ENCODE assay signal across 8 cellular contexts in genomic region chr2:101770672-101771071, GRCh38.
A peak's percentile ranks its signal among the peaks of the same experiment; 100 is the strongest.
DNase-seq lines count a peak whose midpoint lies in the region; ATAC-seq and TF ChIP-seq lines count a peak whose summit lies in the region.

No MANE protein-coding gene starts in this region.

- H3K79me1 ChIP-seq in mesendoderm (ENCODE audit: low read length) = peaks cover 18% of the 10 kb centered on the region

- no CpG with 5 or more reads among the region's 2 CpGs for WGBS in mesendoderm (ENCODE audit: extremely low coverage, insufficient coverage, low lambda C conversion rate)

- ATAC-seq in Right ventricle myocardium inferior (peak; percentile 32), HG02981 (IDR thresholded peaks at IDR 0.05; ENCODE audit: unreplicated experiment) (peak; percentile 69)

- H2BK15ac ChIP-seq in mesendoderm (replicated peaks; ENCODE audit: low read depth) = no peak overlapping the region

- H3K4me2 ChIP-seq in mesendoderm (ENCODE audit: low read length) = no peak overlapping the region

- H3K27ac ChIP-seq in brain microvascular endothelial cell = no peak overlapping the region
- H3K27ac ChIP-seq in mesendoderm (ENCODE audit: low read depth, low read length) = no peak overlapping the region

- H3K4ac ChIP-seq in mesendoderm (ENCODE audit: low read depth, low read length) = no peak overlapping the region

- H3K4me1 ChIP-seq in mesendoderm (ENCODE audit: control insufficient read depth, low read depth, low read length) = peaks cover 24% of the 10 kb centered on the region

- DNase-seq in Right ventricle myocardium inferior (ENCODE audit: missing footprints) = no peak
- no peak for DNase-seq in cardiac septum (ENCODE audit: low spot score)
- DNase-seq in NCI-H345 treated with DMSO at 0.1 percent for 48 hours (lab: John Stamatoyannopoulos, UW; ENCODE audit: unreplicated experiment) = peak; percentile 17
- peak; percentile 39 for DNase-seq in brain microvascular endothelial cell
- peak; percentile 57 for DNase-seq in mesendoderm
- no peak for DNase-seq in HuH-7.5 (ENCODE audit: low spot score)
- no peak for DNase-seq in activated gamma-delta T cell treated with Interleukin-2 at 50 U/mL for 16 hours

- peaks cover 74% of the 10 kb centered on the region for H3K79me2 ChIP-seq in mesendoderm (ENCODE audit: control insufficient read depth, insufficient read depth, low read length)

- in situ Hi-C loops in brain microvascular endothelial cell (cut with HindIII; ENCODE audit: low pct_ligation_motif_present, low sequenced_read_pairs) = no loop called here

- intact Hi-C loops in Right ventricle myocardium inferior (cut with DNase I) = no loop called here
- intact Hi-C loops in cardiac septum (cut with DNase I) = loop anchor here (5.0 kb wide), 1 partner anchor 47 kb away; no protein-coding TSS in a partner anchor

- H2AK5ac ChIP-seq in mesendoderm (ENCODE audit: low read length) = no peak overlapping the region

- H3K36me3 ChIP-seq in brain microvascular endothelial cell (replicated peaks) = no peaks in the 10 kb centered on the region
- H3K36me3 ChIP-seq in mesendoderm (ENCODE audit: control insufficient read depth, insufficient read depth, low read length) = no peaks in the 10 kb centered on the region

- no peak overlapping the region for H3K56ac ChIP-seq in mesendoderm (ENCODE audit: low read length)

- H3K27me3 ChIP-seq in brain microvascular endothelial cell (replicated peaks) = no peaks in the 10 kb centered on the region
- H3K27me3 ChIP-seq in mesendoderm (ENCODE audit: insufficient read depth, low read length, poor library complexity) = no peaks in the 10 kb centered on the region

- H3K23ac ChIP-seq in mesendoderm (ENCODE audit: low read length) = no peak overlapping the region

- H4K8ac ChIP-seq in mesendoderm (ENCODE audit: low read depth, low read length) = no peak overlapping the region

- H3K9ac ChIP-seq in mesendoderm (ENCODE audit: low read length) = no peak overlapping the region

- no peak overlapping the region for H2BK120ac ChIP-seq in mesendoderm (ENCODE audit: low read depth, low read length)

- H4K5ac ChIP-seq in mesendoderm (ENCODE audit: low read length) = no peak overlapping the region

- H3K18ac ChIP-seq in mesendoderm (ENCODE audit: low read length) = no peak overlapping the region

- TF ChIP-seq CTCF in brain microvascular endothelial cell (IDR thresholded peaks at IDR 0.05; ENCODE audit: low read depth, low read length, missing control alignments) = peak; percentile 52

- no peak overlapping the region for H2BK5ac ChIP-seq in mesendoderm (ENCODE audit: low read length)

- H3K4me3 ChIP-seq in brain microvascular endothelial cell (ENCODE audit: low read depth, low read length) = no peak overlapping the region
- H3K4me3 ChIP-seq in mesendoderm (ENCODE audit: low read length) = no peak overlapping the region

Comparison
In these comparisons a context has a peak if more than half of its experiments do, and no peak if none do; other contexts are left out.
1. DNase-seq: peak in NCI-H345 treated with DMSO at 0.1 percent for 48 hours (single experiment), brain microvascular endothelial cell (single experiment) and mesendoderm (single experiment); none in Right ventricle myocardium inferior (single experiment), cardiac septum (single experiment), HuH-7.5 (single experiment) and activated gamma-delta T cell treated with Interleukin-2 at 50 U/mL for 16 hours (single experiment).